Comparison of ENCODE assay signal across 27 cellular contexts in genomic region chr15:26738996-26739395, GRCh38. TPM values are rescaled to one million over a fixed set of nuclear protein-coding genes. Genes with fewer than 3 reads are reported as not detected.
"Had no signal": no experiment of that assay in that cellular context is flagged by ENCODE, and none has a peak within 500 bp of the region (broad histone marks: within the 10 kb centered on the region; RNA-seq: fewer than 3 reads in every experiment).

No MANE protein-coding gene starts in this region.

- FAIRE-seq: endothelial cell of umbilical vein had no signal

- H3K4me3 ChIP-seq: colonic mucosa, esophagus squamous epithelium, heart right ventricle, left lung, psoas muscle, sigmoid colon, stomach, thyroid gland had no signal

- H3K27me3 ChIP-seq: colonic mucosa, esophagus squamous epithelium, left lung, sigmoid colon, stomach, thyroid gland had no signal

- H3K4me1 Mint-ChIP-seq: mesothelial cell of epicardium; naive thymus-derived CD8-positive, alpha-beta T cell; nephron progenitor cell; stimulated activated effector memory CD8-positive, alpha-beta T cell treated with anti-CD3 and anti-CD28 coated beads, Interleukin-12 subunit alpha, Interleukin-12 subunit beta, amount 100 ng/mL, for 72 hours had no signal

- H3K27me3 Mint-ChIP-seq: dendritic cell treated with granulocyte-macrophage colony-stimulating factor and Interleukin-4, amounts not matched to agents 40 ng/mL and 50 ng/mL, for 4 days; naive thymus-derived CD8-positive, alpha-beta T cell had no signal

- H3K4me1 ChIP-seq: colonic mucosa, esophagus squamous epithelium, heart right ventricle, left lung, psoas muscle, sigmoid colon, stomach, thyroid gland had no signal

- H3K4me3 Mint-ChIP-seq: dendritic cell treated with granulocyte-macrophage colony-stimulating factor and Interleukin-4, amounts not matched to agents 40 ng/mL and 50 ng/mL, for 4 days; mesothelial cell of epicardium; naive thymus-derived CD8-positive, alpha-beta T cell; nephron progenitor cell; stimulated activated effector memory CD8-positive, alpha-beta T cell treated with anti-CD3 and anti-CD28 coated beads, Interleukin-12 subunit alpha, Interleukin-12 subunit beta, amount 100 ng/mL, for 72 hours had no signal

- H3K36me3 ChIP-seq: colonic mucosa, esophagus squamous epithelium, heart right ventricle, left lung, sigmoid colon, stomach, thyroid gland had no signal

- H3K27ac Mint-ChIP-seq: dendritic cell treated with granulocyte-macrophage colony-stimulating factor and Interleukin-4, amounts not matched to agents 40 ng/mL and 50 ng/mL, for 4 days; mesothelial cell of epicardium; naive thymus-derived CD8-positive, alpha-beta T cell; nephron progenitor cell; stimulated activated effector memory CD8-positive, alpha-beta T cell treated with anti-CD3 and anti-CD28 coated beads, Interleukin-12 subunit alpha, Interleukin-12 subunit beta, amount 100 ng/mL, for 72 hours had no signal

- H3K36me3 Mint-ChIP-seq: mesothelial cell of epicardium; naive thymus-derived CD8-positive, alpha-beta T cell; stimulated activated effector memory CD8-positive, alpha-beta T cell treated with anti-CD3 and anti-CD28 coated beads, Interleukin-12 subunit alpha, Interleukin-12 subunit beta, amount 100 ng/mL, for 72 hours had no signal

- H3K27ac ChIP-seq: colonic mucosa, esophagus squamous epithelium, heart right ventricle, left lung, psoas muscle, sigmoid colon, stomach, thyroid gland had no signal

- H3K9me3 ChIP-seq: colonic mucosa, esophagus squamous epithelium, sigmoid colon, thyroid gland had no signal

- DNase-seq: colonic mucosa; effector CD8-positive, alpha-beta T cell; esophagus squamous epithelium; foreskin melanocyte; glutamatergic neuron; heart right ventricle; hippocampal formation; left cardiac atrium; left lung; mesenchymal stem cell; naive thymus-derived CD8-positive, alpha-beta T cell; nephron progenitor cell; nucleus accumbens; psoas muscle; right cardiac atrium; sigmoid colon; stimulated activated CD4-positive, alpha-beta T cell treated with anti-CD3 and anti-CD28 coated beads, Interleukin-2, amount 100 ng/mL, for 24 hours; stimulated activated CD4-positive, alpha-beta T cell treated with anti-CD3 and anti-CD28 coated beads, Interleukin-4, amount 100 ng/mL, for 24 hours; stimulated activated naive CD4-positive, alpha-beta T cell treated with Interleukin-2 at 50 U/mL for 16 hours; stomach; thyroid gland; trophoblast cell had no signal

RNA-seq across cellular contexts. Expression of gene GABRB3, which starts 33.9 kb away (rescaled TPM):
- total RNA-seq: endothelial cell of umbilical vein; myocyte; naive thymus-derived CD8-positive, alpha-beta T cell had no signal
- polyA plus RNA-seq: naive thymus-derived CD8-positive, alpha-beta T cell had no signal
